10 cellular contexts compared by ENCODE assay signal in the genomic region with DNA sequence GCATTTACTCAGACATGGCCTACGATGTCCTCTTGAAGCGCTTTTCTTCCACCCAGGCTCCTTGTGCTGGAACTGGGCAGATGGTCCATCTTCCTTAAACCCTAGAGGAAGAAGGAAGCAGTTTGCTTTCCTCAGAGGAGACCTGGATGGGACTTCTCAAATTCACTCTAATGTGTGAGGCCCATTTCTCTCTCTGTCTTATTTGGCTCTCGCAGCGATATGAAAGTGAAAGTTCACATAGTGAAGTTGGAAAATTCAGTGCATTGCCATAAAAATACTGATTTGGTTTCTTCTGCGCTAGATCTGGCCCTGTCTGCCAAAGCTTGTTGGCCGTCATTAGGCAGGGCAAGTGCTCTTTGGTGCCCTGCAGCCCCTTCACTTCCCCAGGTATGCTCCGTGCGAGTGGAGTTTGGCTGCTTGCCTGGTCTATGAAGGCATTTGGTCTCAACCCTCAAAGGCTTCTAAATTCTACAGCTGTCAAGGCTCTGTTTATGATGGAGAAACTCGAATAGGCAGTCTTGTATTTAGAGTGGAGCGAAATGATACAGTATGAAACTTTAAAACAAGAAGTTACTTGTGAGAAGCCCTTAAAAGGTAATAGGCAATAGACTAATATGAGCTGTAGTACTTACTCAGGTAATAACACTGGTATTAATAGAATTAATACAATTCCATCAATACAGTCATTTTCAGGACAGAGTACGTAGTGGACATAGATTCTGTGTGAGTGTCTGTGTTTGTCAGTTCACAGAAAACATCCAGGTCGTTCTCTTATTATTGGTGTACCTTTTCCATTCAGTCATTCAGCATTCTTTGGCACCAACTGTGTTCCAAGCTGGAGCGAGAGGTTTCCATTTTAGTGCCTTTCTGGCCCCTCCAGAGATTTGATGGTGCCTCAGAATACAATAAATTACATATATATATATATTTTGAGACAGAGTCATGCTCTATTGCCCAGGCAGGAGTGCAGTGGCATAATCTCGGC. TPM values are rescaled to one million over a fixed set of nuclear protein-coding genes. Genes with fewer than 3 reads are reported as not detected.
A peak's percentile ranks its signal among the peaks of the same experiment; 100 is the strongest.
DNase-seq lines count a peak whose midpoint lies in the region; ATAC-seq and TF ChIP-seq lines count a peak whose summit lies in the region.
"Had no signal": no experiment of that assay in that cellular context is flagged by ENCODE, and none has a peak within 500 bp of the region (broad histone marks: within the 10 kb centered on the region; RNA-seq: fewer than 3 reads in every experiment).

No MANE protein-coding gene starts in this region.

- H3K4me1 ChIP-seq in right cardiac atrium (ENCODE audit: control insufficient read depth, insufficient read depth, low read length): peaks cover 40% of the 10 kb centered on the region
- peaks cover 59 to 88% (median 76%) of the 10 kb centered on the region in 4 donors for H3K4me1 ChIP-seq in stomach

- intact Hi-C loops in right cardiac atrium (cut with DNase I) (no loop called here), stomach (cut with DNase I; ENCODE audit: low total_unique reads) (no loop called here)

- 53% methylated on average over 14 of the region's 14 CpGs for WGBS in right cardiac atrium
- 40 to 58% (median 55%) methylated on average over 14 of the region's 14 CpGs for WGBS in stomach, 5 donors

- H3K27ac ChIP-seq in right cardiac atrium (ENCODE audit: low read length) (peak overlapping the region; percentile 78), stomach (peak overlapping the region in 4 of 5 donors; percentile 26 to 80 (median 68))
- H3K27ac ChIP-seq: 22Rv1 had no signal

- no peaks in the 10 kb centered on the region for H3K9me3 ChIP-seq in right cardiac atrium (ENCODE audit: control insufficient read depth, low read length)
- no peaks in the 10 kb centered on the region for H3K9me3 ChIP-seq in stomach

- H3K27me3 ChIP-seq in right cardiac atrium (ENCODE audit: control insufficient read depth, insufficient read depth) (no peaks in the 10 kb centered on the region), stomach (no peaks in the 10 kb centered on the region)

- H3K4me3 ChIP-seq in WI38 (ENCODE audit: low read depth, low read length): peak overlapping the region; percentile 63
- peak overlapping the region; percentile 2 for H3K4me3 ChIP-seq in right cardiac atrium (ENCODE audit: low read length)
- H3K4me3 ChIP-seq in stomach: peak overlapping the region; percentile 19 to 40 (median 28)

- DNase-seq in DMS 273 (lab: John Stamatoyannopoulos, UW; ENCODE audit: unreplicated experiment) (peak; percentile 48), DMS 273 treated with DMSO at 0.1 percent for 48 hours (lab: John Stamatoyannopoulos, UW) (no peak), right cardiac atrium (no peak), stomach (no peak), putamen (ENCODE audit: low spot score) (no peak), D341Med (ENCODE audit: low spot score) (no peak), DMS53 (lab: John Stamatoyannopoulos, UW) (no peak)
- DNase-seq: activated CD4-positive, CD25-positive, alpha-beta regulatory T cell had no signal

- TF ChIP-seq CTCF in WI38 (IDR thresholded peaks at IDR 0.05; ENCODE audit: low read depth, low read length) (no peak), stomach (IDR thresholded peaks at IDR 0.05) (no peak)

- no peak for TF ChIP-seq POLR2A in stomach (IDR thresholded peaks at IDR 0.05)

- ATAC-seq in right cardiac atrium: peak; percentile 17 to 22

- TF ChIP-seq EP300 in stomach (IDR thresholded peaks at IDR 0.05): no peak

- H3K36me3 ChIP-seq in stomach: no peaks in the 10 kb centered on the region

RNA-seq across cellular contexts. Expression of gene SZRD1, which starts 20.5 kb away (rescaled TPM):
- 100 to 1,000 TPM; 106 to 132 (median 109) TPM for total RNA-seq in right cardiac atrium
- 70.7 TPM for polyA plus RNA-seq in right cardiac atrium
- total RNA-seq in stomach: 10 to 100 TPM; 15.8 to 86.6 (median 44.3) TPM
- polyA plus RNA-seq in stomach: 10 to 100 TPM; 41.9 to 66.9 (median 57.1) TPM

RNA-seq across cellular contexts. Expression of gene FBXO42, which starts 35.2 kb away (rescaled TPM):
- 10 to 100 TPM; 15.7 to 18.1 (median 16.4) TPM for total RNA-seq in right cardiac atrium
- polyA plus RNA-seq in right cardiac atrium: 16.5 TPM
- 10 to 100 TPM; 11.1 to 35.4 (median 18.7) TPM for total RNA-seq in stomach
- polyA plus RNA-seq in stomach: 1 to 10 TPM; 4.3 to 9.7 (median 6.9) TPM

RNA-seq across cellular contexts. Expression of gene SPATA21, which starts 49.7 kb away (rescaled TPM):
- total RNA-seq in right cardiac atrium (not detected), stomach (not detected)
- polyA plus RNA-seq in right cardiac atrium (0.23 TPM), stomach (under 1 TPM; 0.25 to 0.31 (median 0.30) TPM)

RNA-seq across cellular contexts. Expression of gene NECAP2, which starts 53.0 kb away (rescaled TPM):
- 10 to 100 TPM; 14.1 to 19.0 (median 18.1) TPM for total RNA-seq in right cardiac atrium
- polyA plus RNA-seq in right cardiac atrium: 14.6 TPM
- 10 to 100 TPM; 25.5 to 78.1 (median 43.1) TPM for total RNA-seq in stomach
- 10 to 100 TPM; 26.0 to 45.1 (median 36.6) TPM for polyA plus RNA-seq in stomach

Comparison
In these comparisons a context has a peak if more than half of its experiments do, and no peak if none do; other contexts are left out.
1. H3K4me3 ChIP-seq: peak in every context shown above with its lines; median percentile 63 in WI38; 28 in stomach; 2 in right cardiac atrium.